8 cellular contexts compared by ENCODE assay signal in genomic region chr22:39040538-39041296, GRCh38. TPM values are rescaled to one million over a fixed set of nuclear protein-coding genes. Genes with fewer than 3 reads are reported as not detected.
DNase-seq lines count a peak whose midpoint lies in the region; ATAC-seq, FAIRE-seq and TF ChIP-seq lines count a peak whose summit lies in the region.
"Not testable (repeated sequence)": the region's sequence is repeated elsewhere in the genome, so short reads cannot be mapped to it uniquely, and the experiment has no call there.

Gene APOBEC3F, plus strand, starts transcription at chr22:39040864. Its CDS starts 97 bp downstream, at chr22:39040961.

- H3K27ac Mint-ChIP-seq in CD4-positive, CD25-positive, alpha-beta regulatory T cell, result peak within 1 kb of the TSS; percentile 92 to 93 (median 93)

- peak; percentile 55 to 63 (median 57) for DNase-seq in CD4-positive, CD25-positive, alpha-beta regulatory T cell
- DNase-seq in Peyer's patch (peak; percentile 63 to 84 (median 66)), activated T-cell treated with anti-CD3 and anti-CD28 coated beads for 24 hours (ENCODE audit: low read depth) (peak; percentile 44), medulla oblongata (ENCODE audit: extremely low spot score) (peak; percentile 10)
- peak in 2 of 3 donors; percentile 34 to 44 for DNase-seq in stimulated activated CD4-positive, alpha-beta T cell treated with anti-CD3 and anti-CD28 coated beads, TNF-alpha, amount 100 ng/mL, for 1 hour (ENCODE audit: low read depth in 3 of 3, low spot score in 1 of 3)

- TF ChIP-seq CTCF in Peyer's patch (IDR thresholded peaks at IDR 0.05), result not testable (repeated sequence)

- H3K4me3 Mint-ChIP-seq in CD4-positive, CD25-positive, alpha-beta regulatory T cell, result peak within 1 kb of the TSS; percentile 88 to 96 (median 89)

- ATAC-seq in CD4-positive, CD25-positive, alpha-beta regulatory T cell (ENCODE audit: low read depth in 2 of 2), result peak; percentile 91
- ATAC-seq in GM19397 (IDR thresholded peaks at IDR 0.05; ENCODE audit: unreplicated experiment) (peak; percentile 89), HG03342 (IDR thresholded peaks at IDR 0.05; ENCODE audit: unreplicated experiment) (peak; percentile 83)

- H3K36me3 Mint-ChIP-seq in CD4-positive, CD25-positive, alpha-beta regulatory T cell, result peaks cover 13% of the 10 kb centered on the region

- H3K9me3 Mint-ChIP-seq in CD4-positive, CD25-positive, alpha-beta regulatory T cell, result not testable (repeated sequence)

- peak within 1 kb of the TSS; percentile 76 for H3K4me3 ChIP-seq in CD4-positive, CD25-positive, alpha-beta regulatory T cell (ENCODE audit: low read depth, low read length)
- H3K4me3 ChIP-seq in Peyer's patch, result peak within 1 kb of the TSS; percentile 53 to 72 (median 60)

- H3K4me1 ChIP-seq in CD4-positive, CD25-positive, alpha-beta regulatory T cell (ENCODE audit: control insufficient read depth, insufficient read depth, low read length, poor library complexity, severe bottlenecking), result peaks cover 13% of the 10 kb centered on the region
- peaks cover 0 to 16% (median 9%) of the 10 kb centered on the region in 4 donors for H3K4me1 ChIP-seq in Peyer's patch

- peak in 1 of 2 donors; percentile 59 for TF ChIP-seq POLR2A in Peyer's patch (IDR thresholded peaks at IDR 0.05)

- not testable (repeated sequence) for H3K36me3 ChIP-seq in CD4-positive, CD25-positive, alpha-beta regulatory T cell (ENCODE audit: control insufficient read depth, insufficient read depth, low read length); Peyer's patch

- H3K27ac ChIP-seq in CD4-positive, CD25-positive, alpha-beta regulatory T cell (ENCODE audit: insufficient read depth, low read length, poor library complexity, severe bottlenecking), result peak within 1 kb of the TSS; percentile 78
- H3K27ac ChIP-seq in Peyer's patch, result peak within 1 kb of the TSS; percentile 84 to 92 (median 90)

- H3K27me3 Mint-ChIP-seq in CD4-positive, CD25-positive, alpha-beta regulatory T cell, result not testable (repeated sequence)

- not testable (repeated sequence) for H3K27me3 ChIP-seq in CD4-positive, CD25-positive, alpha-beta regulatory T cell (ENCODE audit: control insufficient read depth, insufficient read depth, low read length); Peyer's patch

- peak; percentile 97 for FAIRE-seq in endometrium (lab: Jason Lieb, UNC)

- peaks cover 6 to 58% (median 19%) of the 10 kb centered on the region in 4 donors for H3K4me1 Mint-ChIP-seq in CD4-positive, CD25-positive, alpha-beta regulatory T cell

- not testable (repeated sequence) for H3K9me3 ChIP-seq in CD4-positive, CD25-positive, alpha-beta regulatory T cell (ENCODE audit: control insufficient read depth in 2 of 2, low read length in 2 of 2); Peyer's patch

RNA-seq across cellular contexts. Expression of gene APOBEC3F, which starts in this region (rescaled TPM):
- total RNA-seq in CD4-positive, CD25-positive, alpha-beta regulatory T cell, result 17.6 TPM
- polyA plus RNA-seq in CD4-positive, CD25-positive, alpha-beta regulatory T cell, result 10 to 100 TPM in 2 of 4 donors, 1 to 10 TPM in 2; 7.8 to 18.4 (median 10.4) TPM
- 1 to 10 TPM in 3 of 4 donors, under 1 TPM in 1; 0.70 to 8.3 (median 1.6) TPM for total RNA-seq in Peyer's patch

Comparison
In these comparisons a context has a peak if more than half of its experiments do, and no peak if none do; other contexts are left out.
1. Peak in every context shown above with its lines: DNase-seq, ATAC-seq, H3K4me3 ChIP-seq and H3K27ac ChIP-seq.
2. DNase-seq: peak in every context shown above with its lines; median percentile 66 in Peyer's patch; 57 in CD4-positive, CD25-positive, alpha-beta regulatory T cell; 44 in activated T-cell treated with anti-CD3 and anti-CD28 coated beads for 24 hours; 39 in stimulated activated CD4-positive, alpha-beta T cell treated with anti-CD3 and anti-CD28 coated beads, TNF-alpha, amount 100 ng/mL, for 1 hour; 10 in medulla oblongata.